27 cellular contexts compared by ENCODE assay signal in genomic region chr7:87715511-87715910, GRCh38.
"Had no signal": no experiment of that assay in that cellular context is flagged by ENCODE, and none has a peak within 500 bp of the region (broad histone marks: within the 10 kb centered on the region; RNA-seq: fewer than 3 reads in every experiment).

No MANE protein-coding gene starts in this region.

- H3K4me3 ChIP-seq: ascending aorta, body of pancreas, coronary artery, K562, SJSA1 had no signal

- H3K27me3 ChIP-seq: ascending aorta, body of pancreas, SJSA1 had no signal

- FAIRE-seq: bronchial epithelial cell, K562 had no signal

- H3K4me1 ChIP-seq: ascending aorta, body of pancreas, SJSA1 had no signal

- H3K36me3 ChIP-seq: ascending aorta, SJSA1 had no signal

- DNase-seq: activated CD4-positive, alpha-beta T cell treated with anti-CD3 and anti-CD28 coated beads for 4 hours; activated CD4-positive, alpha-beta T cell treated with anti-CD3 and anti-CD28 coated beads, Interleukin-2, amount 50 U/mL, for 4 hours; activated CD8-positive, alpha-beta memory T cell treated with anti-CD3 and anti-CD28 coated beads, Interleukin-2, amount 50 U/mL, for 48 hours; activated CD8-positive, alpha-beta T cell treated with anti-CD3 and anti-CD28 coated beads, Interleukin-2, amount 10 ng/mL, durations not matched to agents 7 days and 5 days; activated effector memory CD4-positive, alpha-beta T cell treated with Interleukin-2 at 50 U/mL for 16 hours; activated naive CD4-positive, alpha-beta T cell; activated naive CD8-positive, alpha-beta T cell treated with anti-CD3 and anti-CD28 coated beads, Interleukin-2, amount 50 U/mL, for 24 hours; activated T-cell treated with anti-CD3 and anti-CD28 coated beads, Interleukin-2, amount 50 U/mL, for 1 hour; amniotic stem cell; body of pancreas; central memory CD4-positive, alpha-beta T cell; Kasumi-1; NCI-H1092 treated with DMSO at 0.1 percent for 48 hours; NCI-H1417 treated with DMSO at 0.1 percent for 48 hours; NCI-H1694; NCI-H2029; NCI-H446; NCI-H524; NCI-H748 treated with DMSO at 0.1 percent for 48 hours; PC-3; SHP77; T-helper 1 cell had no signal

- H3K27ac ChIP-seq: ascending aorta, body of pancreas, coronary artery, SJSA1 had no signal

- H3K9me3 ChIP-seq: ascending aorta, body of pancreas had no signal
